Comparison of ENCODE assay signal across 30 cellular contexts in the genomic region with DNA sequence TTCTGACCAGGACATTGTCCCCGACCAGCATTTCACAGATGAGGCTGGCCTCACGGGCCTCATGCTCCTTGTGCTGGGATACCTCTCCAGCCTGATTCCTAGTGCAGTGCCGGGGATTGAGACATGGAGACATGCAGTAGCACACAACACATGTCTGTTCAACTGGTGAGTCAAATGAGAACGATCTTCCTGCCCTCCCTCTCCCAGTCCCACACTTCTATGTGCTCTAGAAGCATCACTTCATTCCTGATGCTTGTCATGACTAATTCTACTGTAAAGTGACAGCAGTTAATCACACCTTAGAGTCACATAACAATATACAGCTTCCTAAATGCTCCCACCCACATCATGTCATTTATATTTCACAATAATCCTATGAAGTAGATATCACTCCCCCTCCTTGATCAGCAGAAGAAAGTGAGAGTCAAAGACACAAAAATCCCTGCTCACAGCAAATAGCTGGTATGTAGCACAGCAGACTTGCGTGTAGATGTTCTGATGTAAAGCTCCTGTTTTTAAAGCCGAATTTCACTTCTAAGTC.
DNase-seq lines count a peak whose midpoint lies in the region; ATAC-seq and TF ChIP-seq lines count a peak whose summit lies in the region.
"Had no signal": no experiment of that assay in that cellular context is flagged by ENCODE, and none has a peak within 500 bp of the region (broad histone marks: within the 10 kb centered on the region; RNA-seq: fewer than 3 reads in every experiment).

No MANE protein-coding gene starts in this region.

- H3K27me3 ChIP-seq in breast epithelium (no peaks in the 10 kb centered on the region), right lobe of liver (no peaks in the 10 kb centered on the region), MM.1S (replicated peaks; ENCODE audit: insufficient read depth, low read length) (no peaks in the 10 kb centered on the region)
- H3K27me3 ChIP-seq: pancreas, right atrium auricular region, suprapubic skin had no signal

- H3K9me3 Mint-ChIP-seq in MCF 10A (ENCODE audit: unreplicated experiment): no peaks in the 10 kb centered on the region
- no peaks in the 10 kb centered on the region for H3K9me3 Mint-ChIP-seq in chondrocyte (ENCODE audit: low read depth)
- H3K9me3 Mint-ChIP-seq: activated B cell treated with CpG ODN at 0.5 μM for 24 hours; activated naive CD8-positive, alpha-beta T cell treated with anti-CD3 and anti-CD28 coated beads, Interleukin-2, amount 50 U/mL, for 24 hours; activated T-cell treated with anti-CD3 and anti-CD28 coated beads, Interleukin-2, amount 50 U/mL, for 4 hours; nephron progenitor cell; stimulated activated effector memory CD8-positive, alpha-beta T cell treated with anti-CD3 and anti-CD28 coated beads, Interleukin-12 subunit alpha, Interleukin-12 subunit beta, amount 100 ng/mL, for 72 hours had no signal

- no TSS peak for BruUV-seq in MCF 10A (replicated peaks; lab: Mats Ljungman, UMichigan)

- no peak for TF ChIP-seq POLR2A in breast epithelium (IDR thresholded peaks at IDR 0.05)
- no peak for TF ChIP-seq POLR2A in right lobe of liver (IDR thresholded peaks at IDR 0.05)

- H3K36me3 Mint-ChIP-seq in MCF 10A (ENCODE audit: insufficient read depth, unreplicated experiment): no peaks in the 10 kb centered on the region
- no peaks in the 10 kb centered on the region for H3K36me3 Mint-ChIP-seq in chondrocyte (ENCODE audit: low read depth)
- H3K36me3 Mint-ChIP-seq: brain; stimulated activated effector memory CD8-positive, alpha-beta T cell treated with anti-CD3 and anti-CD28 coated beads, Interleukin-12 subunit alpha, Interleukin-12 subunit beta, amount 100 ng/mL, for 72 hours had no signal

- no peak overlapping the region for H3K4me3 Mint-ChIP-seq in MCF 10A (ENCODE audit: unreplicated experiment)
- no peak overlapping the region for H3K4me3 Mint-ChIP-seq in chondrocyte (ENCODE audit: unreplicated experiment)
- H3K4me3 Mint-ChIP-seq: activated B cell treated with CpG ODN at 0.5 μM for 24 hours; activated naive CD8-positive, alpha-beta T cell treated with anti-CD3 and anti-CD28 coated beads, Interleukin-2, amount 50 U/mL, for 24 hours; activated T-cell treated with anti-CD3 and anti-CD28 coated beads, Interleukin-2, amount 50 U/mL, for 4 hours; brain; nephron progenitor cell; stimulated activated effector memory CD8-positive, alpha-beta T cell treated with anti-CD3 and anti-CD28 coated beads, Interleukin-12 subunit alpha, Interleukin-12 subunit beta, amount 100 ng/mL, for 72 hours had no signal

- TF ChIP-seq CTCF in MCF 10A (IDR thresholded peaks at IDR 0.05; ENCODE audit: unreplicated experiment) (no peak), breast epithelium (IDR thresholded peaks at IDR 0.05) (no peak), chondrocyte (IDR thresholded peaks at IDR 0.05) (no peak), right lobe of liver (IDR thresholded peaks at IDR 0.05) (no peak), MM.1S (IDR thresholded peaks at IDR 0.05; ENCODE audit: low read length) (no peak)

- H3K4me3 ChIP-seq in breast epithelium: no peak overlapping the region
- H3K4me3 ChIP-seq in right lobe of liver: no peak overlapping the region
- no peak overlapping the region for H3K4me3 ChIP-seq in MM.1S (ENCODE audit: low read length)
- H3K4me3 ChIP-seq: pancreas, right atrium auricular region, suprapubic skin had no signal

- H3K36me3 ChIP-seq in breast epithelium (no peaks in the 10 kb centered on the region), right lobe of liver (no peaks in the 10 kb centered on the region), MM.1S (replicated peaks; ENCODE audit: insufficient read depth, low read length) (no peaks in the 10 kb centered on the region)
- H3K36me3 ChIP-seq: pancreas, right atrium auricular region, suprapubic skin had no signal

- H3K27ac Mint-ChIP-seq in MCF 10A (ENCODE audit: low read depth, unreplicated experiment) (no peak overlapping the region), chondrocyte (ENCODE audit: unreplicated experiment) (no peak overlapping the region)
- H3K27ac Mint-ChIP-seq: activated B cell treated with CpG ODN at 0.5 μM for 24 hours; activated naive CD8-positive, alpha-beta T cell treated with anti-CD3 and anti-CD28 coated beads, Interleukin-2, amount 50 U/mL, for 24 hours; brain; nephron progenitor cell; stimulated activated effector memory CD8-positive, alpha-beta T cell treated with anti-CD3 and anti-CD28 coated beads, Interleukin-12 subunit alpha, Interleukin-12 subunit beta, amount 100 ng/mL, for 72 hours had no signal

- ATAC-seq in right lobe of liver: no peak
- ATAC-seq in GM18517 (IDR thresholded peaks at IDR 0.05; ENCODE audit: unreplicated experiment): no peak
- ATAC-seq: activated naive CD8-positive, alpha-beta T cell treated with anti-CD3 and anti-CD28 coated beads, Interleukin-2, amount 50 U/mL, for 24 hours; activated T-cell treated with anti-CD3 and anti-CD28 coated beads, Interleukin-2, amount 50 U/mL, for 4 hours; HCT116; left cardiac atrium; pancreas; stimulated activated effector memory CD8-positive, alpha-beta T cell treated with anti-CD3 and anti-CD28 coated beads, Interleukin-12 subunit alpha, Interleukin-12 subunit beta, amount 100 ng/mL, for 72 hours had no signal

- CTCF ChIA-PET in MCF 10A (lab: Yijun Ruan, JAX): interaction anchor here (0.7 kb wide), 1 partner anchor 408 kb away, joined by 3 read pairs; no protein-coding TSS in a partner anchor

- H3F3A ChIP-seq in MM.1S (ENCODE audit: insufficient read depth, low read length): no peaks in the 10 kb centered on the region

- H3K27me3 Mint-ChIP-seq in MCF 10A (ENCODE audit: insufficient read depth, unreplicated experiment): no peaks in the 10 kb centered on the region
- H3K27me3 Mint-ChIP-seq in chondrocyte (ENCODE audit: low read depth): no peaks in the 10 kb centered on the region
- H3K27me3 Mint-ChIP-seq: activated B cell treated with CpG ODN at 0.5 μM for 24 hours; activated naive CD8-positive, alpha-beta T cell treated with anti-CD3 and anti-CD28 coated beads, Interleukin-2, amount 50 U/mL, for 24 hours; brain had no signal

- H3K4me1 ChIP-seq in breast epithelium (peaks cover 0 to 7% of the 10 kb centered on the region in 2 donors), right lobe of liver (no peaks in the 10 kb centered on the region), MM.1S (ENCODE audit: low read length) (no peaks in the 10 kb centered on the region)
- H3K4me1 ChIP-seq: pancreas, suprapubic skin had no signal

- WGBS in right lobe of liver (ENCODE audit: insufficient coverage, low coverage, low lambda C conversion rate, missing lambda C conversion rate): 53% methylated on average over 4 of the region's 6 CpGs

- H3K9me3 ChIP-seq in breast epithelium (no peaks in the 10 kb centered on the region), right lobe of liver (no peaks in the 10 kb centered on the region), MM.1S (replicated peaks; ENCODE audit: insufficient read depth, low read length) (no peaks in the 10 kb centered on the region)
- H3K9me3 ChIP-seq: pancreas, right atrium auricular region, suprapubic skin had no signal

- no peak overlapping the region for H3K4me2 ChIP-seq in MM.1S (ENCODE audit: low read depth, low read length)

- no peaks in the 10 kb centered on the region for H3K79me2 ChIP-seq in MM.1S (ENCODE audit: low read length)

- POLR2A ChIA-PET in MCF 10A (lab: Yijun Ruan, JAX): interaction anchor here (1.2 to 2.0 kb wide), 3 partner anchors 9 to 26 kb away, joined by 3 to 7 read pairs (median 3); no protein-coding TSS in a partner anchor

- H3K27ac ChIP-seq in breast epithelium: no peak overlapping the region
- no peak overlapping the region for H3K27ac ChIP-seq in right lobe of liver
- H3K27ac ChIP-seq in MM.1S (ENCODE audit: low read length): no peak overlapping the region
- H3K27ac ChIP-seq: pancreas, right atrium auricular region, suprapubic skin had no signal

- H4K20me1 ChIP-seq in MM.1S (ENCODE audit: insufficient read depth, low read length): no peaks in the 10 kb centered on the region

- DNase-seq in MCF 10A (ENCODE audit: unreplicated experiment) (peak; percentile 12), breast epithelium (ENCODE audit: low spot score in 2 of 2) (no peak), amniotic epithelial cell (ENCODE audit: low read depth) (peak; percentile 41), hepatic stellate cell (ENCODE audit: low spot score) (peak; percentile 5), chondrocyte (ENCODE audit: low spot score) (no peak), right lobe of liver (no peak), MM.1S (no peak)
- DNase-seq: activated B cell treated with CpG ODN at 0.5 μM for 24 hours; activated CD4-positive, alpha-beta T cell treated with anti-CD3 and anti-CD28 coated beads, Interleukin-2, amount 50 U/mL, for 1 hour; activated gamma-delta T cell treated with Interleukin-2 at 50 U/mL for 16 hours; activated naive CD8-positive, alpha-beta T cell treated with anti-CD3 and anti-CD28 coated beads, Interleukin-2, amount 50 U/mL, for 24 hours; activated T-cell treated with anti-CD3 and anti-CD28 coated beads, Interleukin-2, amount 50 U/mL, for 4 hours; DMS53; GF-D8; KBM-7; left cardiac atrium; NCI-H1436; NCI-H510A; nephron progenitor cell; pancreas; Right ventricle myocardium superior; stimulated activated CD4-positive, alpha-beta T cell treated with anti-CD3 and anti-CD28 coated beads, Interleukin-12 subunit alpha, Interleukin-12 subunit beta, amount 100 ng/mL, for 4 hours; stimulated activated CD4-positive, alpha-beta T cell treated with anti-CD3 and anti-CD28 coated beads, Interleukin-4, amount 100 ng/mL, for 1 hour; SW 1271 had no signal

- H3K9me2 ChIP-seq in MM.1S (replicated peaks; ENCODE audit: insufficient read depth, low read length): no peaks in the 10 kb centered on the region

- intact Hi-C loops in MCF 10A (cut with micrococcal nuclease): no loop called here
- intact Hi-C loops in breast epithelium (cut with DNase I; ENCODE audit: low total_unique reads): no loop called here
- intact Hi-C loops in right lobe of liver (cut with DNase I): no loop called here

- H3K9ac ChIP-seq in MM.1S (ENCODE audit: low read length): no peak overlapping the region

- no peak overlapping the region for H2AFZ ChIP-seq in MM.1S (ENCODE audit: low read length)

- H3K4me1 Mint-ChIP-seq in MCF 10A (ENCODE audit: insufficient read depth, unreplicated experiment) (no peaks in the 10 kb centered on the region), chondrocyte (ENCODE audit: low read depth) (no peaks in the 10 kb centered on the region)
- H3K4me1 Mint-ChIP-seq: activated B cell treated with CpG ODN at 0.5 μM for 24 hours; activated naive CD8-positive, alpha-beta T cell treated with anti-CD3 and anti-CD28 coated beads, Interleukin-2, amount 50 U/mL, for 24 hours; nephron progenitor cell; stimulated activated effector memory CD8-positive, alpha-beta T cell treated with anti-CD3 and anti-CD28 coated beads, Interleukin-12 subunit alpha, Interleukin-12 subunit beta, amount 100 ng/mL, for 72 hours had no signal

Comparison
In these comparisons a context has a peak if more than half of its experiments do, and no peak if none do; other contexts are left out.
1. DNase-seq: peak in MCF 10A (single experiment), amniotic epithelial cell (single experiment) and hepatic stellate cell (single experiment); none in breast epithelium (0 of 2), chondrocyte (single experiment), right lobe of liver (0 of 3) and MM.1S (single experiment).